Comparison of ENCODE assay signal across 9 cellular contexts in the genomic region with DNA sequence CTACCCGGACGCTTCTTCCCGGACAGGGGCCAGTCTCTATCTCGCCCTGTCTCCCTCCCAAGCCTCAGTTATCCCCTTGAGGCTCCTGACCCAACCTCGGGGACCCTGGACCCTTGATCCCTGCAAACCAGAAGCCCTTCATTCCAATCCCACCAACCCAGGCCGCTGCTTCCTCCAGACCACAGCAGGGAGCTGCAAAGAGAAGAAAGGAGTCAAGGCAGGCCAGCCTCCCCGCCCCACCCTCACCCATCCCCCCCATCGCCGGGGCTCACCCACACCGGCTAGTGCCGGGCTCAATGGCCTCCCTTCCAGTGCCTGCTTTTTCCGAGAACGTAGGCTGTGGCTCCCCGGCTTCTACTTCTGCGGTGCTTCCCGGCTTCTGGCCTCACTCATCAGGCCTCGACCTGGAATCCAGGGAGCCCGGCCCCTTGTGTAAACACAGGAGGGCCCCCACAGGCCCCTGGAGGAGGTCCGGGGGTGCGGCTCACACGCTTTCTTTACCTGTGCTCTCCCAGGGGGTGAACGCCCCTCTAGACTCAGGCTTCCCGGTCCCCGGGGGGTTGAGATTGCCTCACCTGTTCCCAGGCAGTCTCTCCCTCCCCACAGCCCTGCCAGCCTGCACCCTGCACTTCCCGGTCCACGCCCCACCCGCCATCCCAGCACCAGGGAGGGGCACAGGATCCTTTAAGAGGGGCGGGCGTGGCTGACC. TPM values are rescaled to one million over a fixed set of nuclear protein-coding genes. Genes with fewer than 3 reads are reported as not detected.
DNase-seq lines count a peak whose midpoint lies in the region; ATAC-seq, FAIRE-seq and TF ChIP-seq lines count a peak whose summit lies in the region.
"Had no signal": no experiment of that assay in that cellular context is flagged by ENCODE, and none has a peak within 500 bp of the region (broad histone marks: within the 10 kb centered on the region; RNA-seq: fewer than 3 reads in every experiment).

A gene (minus strand): TSS at position 641 of the 709 bp plus-strand sequence. CDS start 1,704 bp downstream, outside the sequence.

- TF ChIP-seq EP300 in esophagus muscularis mucosa (IDR thresholded peaks at IDR 0.05) = no peak

- H3K27ac ChIP-seq in WERI-Rb-1 = peak within 1 kb of the TSS; percentile 29; the same call in 1 of the 2 replicates
- H3K27ac ChIP-seq in kidney (ENCODE audit: low read depth in 2 of 2, low read length in 2 of 2) = no peak within 1 kb of the TSS
- H3K27ac ChIP-seq in esophagus muscularis mucosa (replicated peaks in 1 of 4) = peak within 1 kb of the TSS in 2 of 4 donors; percentile 10 to 27

- H3K9ac ChIP-seq in kidney (ENCODE audit: low read length in 2 of 2) = no peak within 1 kb of the TSS

- TF ChIP-seq CTCF in WERI-Rb-1 (IDR thresholded peaks at IDR 0.05; ENCODE audit: low read depth, low read length) (no peak), kidney (IDR thresholded peaks at IDR 0.05; ENCODE audit: borderline replicate concordance, extremely low read depth, insufficient read depth) (no peak), esophagus muscularis mucosa (IDR thresholded peaks at IDR 0.05) (no peak)

- TF ChIP-seq POLR2A in GM18526 (IDR thresholded peaks at IDR 0.05; ENCODE audit: extremely low read depth, insufficient read length) = peak; percentile 43
- TF ChIP-seq POLR2A in esophagus muscularis mucosa (IDR thresholded peaks at IDR 0.05; ENCODE audit: low read depth) = no peak

- no peak for FAIRE-seq in kidney (lab: Jason Lieb, UNC)

- H3K4me1 ChIP-seq in kidney (ENCODE audit: control insufficient read depth in 1 of 2, insufficient read depth in 1 of 2, low read depth in 1 of 2, low read length in 2 of 2) (peaks cover 9 to 18% of the 10 kb centered on the region in 2 donors), esophagus muscularis mucosa (peaks cover 21 to 42% (median 32%) of the 10 kb centered on the region in 4 donors)

- WGBS in esophagus muscularis mucosa = 63% methylated on average over 21 of the region's 29 CpGs

- H3K4me3 ChIP-seq in WERI-Rb-1 (ENCODE audit: low read depth, low read length) (no peak within 1 kb of the TSS), kidney (ENCODE audit: low read length in 2 of 2) (no peak within 1 kb of the TSS), esophagus muscularis mucosa (no peak within 1 kb of the TSS)

- H3K27me3 ChIP-seq in WERI-Rb-1 (ENCODE audit: insufficient read depth, low read depth, severe bottlenecking) (no peaks in the 10 kb centered on the region), esophagus muscularis mucosa (no peaks in the 10 kb centered on the region)

- peak; percentile 71 for DNase-seq in 8988T
- no peak for DNase-seq in WERI-Rb-1
- DNase-seq in kidney = peak; percentile 92
- no peak for DNase-seq in foreskin melanocyte
- no peak for DNase-seq in esophagus muscularis mucosa (ENCODE audit: extremely low spot score)
- DNase-seq in NCI-H524 treated with DMSO at 0.1 percent for 48 hours (lab: John Stamatoyannopoulos, UW) = no peak

- H3K9me3 ChIP-seq in WERI-Rb-1 (ENCODE audit: severe bottlenecking) = no peaks in the 10 kb centered on the region
- no peaks in the 10 kb centered on the region for H3K9me3 ChIP-seq in kidney (ENCODE audit: control insufficient read depth in 1 of 2, low read length in 2 of 2)
- H3K9me3 ChIP-seq in esophagus muscularis mucosa = no peaks in the 10 kb centered on the region

- H3K36me3 ChIP-seq in WERI-Rb-1 (peaks cover 47% of the 10 kb centered on the region), kidney (ENCODE audit: control insufficient read depth in 1 of 2, insufficient read depth in 2 of 2, low read length in 2 of 2) (peaks cover 11 to 18% of the 10 kb centered on the region in 2 donors), esophagus muscularis mucosa (peaks cover 24 to 36% (median 31%) of the 10 kb centered on the region in 4 donors)

- ATAC-seq in HG02885 (IDR thresholded peaks at IDR 0.05; ENCODE audit: poor library complexity, unreplicated experiment) = no peak

- intact Hi-C loops in kidney (cut with DNase I) = no loop called here
- intact Hi-C loops in esophagus muscularis mucosa (cut with DNase I) = no loop called here

RNA-seq across cellular contexts. Expression of the gene that starts here (rescaled TPM):
- total RNA-seq in kidney = 15.9 TPM
- polyA plus RNA-seq in kidney (ENCODE audit: insufficient read depth, low read depth, low replicate concordance) = 0.41 TPM
- under 1 TPM; 0.32 to 0.69 (median 0.37) TPM for total RNA-seq in esophagus muscularis mucosa
- polyA plus RNA-seq: fibroblast of lung had no signal

Comparison
In these comparisons a context has a peak if more than half of its experiments do, and no peak if none do; other contexts are left out.
1. DNase-seq: peak in 8988T (single experiment) and kidney (single experiment); none in WERI-Rb-1 (single experiment), foreskin melanocyte (single experiment), esophagus muscularis mucosa (single experiment) and NCI-H524 treated with DMSO at 0.1 percent for 48 hours (single experiment).